9 cellular contexts compared by ENCODE assay signal in genomic region chr12:51183816-51184215, GRCh38. TPM values are rescaled to one million over a fixed set of nuclear protein-coding genes. Genes with fewer than 3 reads are reported as not detected.
A peak's percentile ranks its signal among the peaks of the same experiment; 100 is the strongest.
DNase-seq lines count a peak whose midpoint lies in the region; ATAC-seq, FAIRE-seq and TF ChIP-seq lines count a peak whose summit lies in the region.
"Had no signal": no experiment of that assay in that cellular context is flagged by ENCODE, and none has a peak within 500 bp of the region (broad histone marks: within the 10 kb centered on the region; RNA-seq: fewer than 3 reads in every experiment).

No MANE protein-coding gene starts in this region.

- BruUV-seq in A673 (replicated peaks; lab: Mats Ljungman, UMichigan): no TSS peak

- H3K27ac Mint-ChIP-seq in activated naive CD4-positive, alpha-beta T cell treated with anti-CD3 and anti-CD28 coated beads, Interleukin-2, amount 10 ng/mL, durations not matched to agents 7 days and 5 days: no peak overlapping the region
- no peak overlapping the region for H3K27ac Mint-ChIP-seq in CD8-positive, alpha-beta T cell

- H3K9me3 Mint-ChIP-seq in activated naive CD4-positive, alpha-beta T cell treated with anti-CD3 and anti-CD28 coated beads, Interleukin-2, amount 10 ng/mL, durations not matched to agents 7 days and 5 days: no peaks in the 10 kb centered on the region
- H3K9me3 Mint-ChIP-seq in CD8-positive, alpha-beta T cell: no peaks in the 10 kb centered on the region

- H3K4me3 Mint-ChIP-seq in activated naive CD4-positive, alpha-beta T cell treated with anti-CD3 and anti-CD28 coated beads, Interleukin-2, amount 10 ng/mL, durations not matched to agents 7 days and 5 days: no peak overlapping the region
- no peak overlapping the region for H3K4me3 Mint-ChIP-seq in CD8-positive, alpha-beta T cell

- H3K4me1 Mint-ChIP-seq in activated naive CD4-positive, alpha-beta T cell treated with anti-CD3 and anti-CD28 coated beads, Interleukin-2, amount 10 ng/mL, durations not matched to agents 7 days and 5 days: no peaks in the 10 kb centered on the region
- H3K4me1 Mint-ChIP-seq in CD8-positive, alpha-beta T cell (ENCODE audit: low read depth): no peaks in the 10 kb centered on the region

- H3K27ac ChIP-seq in A673 (ENCODE audit: low read depth, low read length, poor library complexity, severe bottlenecking): no peak overlapping the region
- no peak overlapping the region for H3K27ac ChIP-seq in CD8-positive, alpha-beta T cell (ENCODE audit: low read depth, low read length)

- no peak overlapping the region for H3K9ac ChIP-seq in adipocyte (ENCODE audit: low read length)

- intact Hi-C loops in A673 (cut with micrococcal nuclease; ENCODE audit: unreplicated experiment): no loop called here
- intact Hi-C loops in CD8-positive, alpha-beta T cell (cut with DNase I, micrococcal nuclease): no loop called here

- no peak for ATAC-seq in CD8-positive, alpha-beta T cell

- H3K4me1 ChIP-seq in A673 (ENCODE audit: insufficient read depth, low read length, poor library complexity, severe bottlenecking): no peaks in the 10 kb centered on the region
- H3K4me1 ChIP-seq in adipocyte (ENCODE audit: control insufficient read depth, insufficient read depth, low read length): no peaks in the 10 kb centered on the region
- no peaks in the 10 kb centered on the region for H3K4me1 ChIP-seq in CD8-positive, alpha-beta T cell (ENCODE audit: insufficient read depth, low read length)

- H3K36me3 ChIP-seq in A673 (ENCODE audit: insufficient read depth, low read length, poor library complexity, severe bottlenecking) (no peaks in the 10 kb centered on the region), adipocyte (ENCODE audit: control insufficient read depth, insufficient read depth, low read length, severe bottlenecking) (no peaks in the 10 kb centered on the region)
- no peaks in the 10 kb centered on the region for H3K36me3 ChIP-seq in CD8-positive, alpha-beta T cell (ENCODE audit: insufficient read depth, low read length)

- no peaks in the 10 kb centered on the region for H3K36me3 Mint-ChIP-seq in activated naive CD4-positive, alpha-beta T cell treated with anti-CD3 and anti-CD28 coated beads, Interleukin-2, amount 10 ng/mL, durations not matched to agents 7 days and 5 days
- H3K36me3 Mint-ChIP-seq in CD8-positive, alpha-beta T cell: peaks cover under 1% of the 10 kb centered on the region

- POLR2A ChIA-PET in A673 (lab: Charles Lee; ENCODE audit: low non-redundant PET): no interaction called here
- POLR2A ChIA-PET in CD8-positive, alpha-beta T cell (lab: Charles Lee): interaction anchor here (1.2 kb wide), 1 partner anchor 10 kb away, joined by 3 read pairs; no protein-coding TSS in a partner anchor

- peaks cover 6% of the 10 kb centered on the region for H3K27me3 Mint-ChIP-seq in activated naive CD4-positive, alpha-beta T cell treated with anti-CD3 and anti-CD28 coated beads, Interleukin-2, amount 10 ng/mL, durations not matched to agents 7 days and 5 days
- H3K27me3 Mint-ChIP-seq in CD8-positive, alpha-beta T cell (ENCODE audit: low read depth): no peaks in the 10 kb centered on the region

- TF ChIP-seq CTCF in A673 (conservative IDR thresholded peaks at IDR 0.05; ENCODE audit: low read depth, low read length): no peak
- no peak for TF ChIP-seq CTCF in CD8-positive, alpha-beta T cell (IDR thresholded peaks at IDR 0.05)

- H3K4me3 ChIP-seq in A673 (ENCODE audit: low read depth, low read length, poor library complexity, severe bottlenecking) (no peak overlapping the region), adipocyte (ENCODE audit: low read length) (no peak overlapping the region)
- H3K4me3 ChIP-seq in CD8-positive, alpha-beta T cell (ENCODE audit: low read depth, low read length): no peak overlapping the region

- H3K27me3 ChIP-seq in A673 (replicated peaks; ENCODE audit: insufficient read depth, low read depth, low read length, poor library complexity): no peaks in the 10 kb centered on the region
- H3K27me3 ChIP-seq in adipocyte (replicated peaks; ENCODE audit: control insufficient read depth, insufficient read depth, low read length): no peaks in the 10 kb centered on the region
- H3K27me3 ChIP-seq in CD8-positive, alpha-beta T cell (ENCODE audit: insufficient read depth, low read length): no peaks in the 10 kb centered on the region

- CTCF ChIA-PET in A673 (lab: Charles Lee): no interaction called here
- CTCF ChIA-PET in activated naive CD4-positive, alpha-beta T cell treated with anti-CD3 and anti-CD28 coated beads, Interleukin-2, amount 10 ng/mL, durations not matched to agents 7 days and 5 days (lab: Charles Lee): no interaction called here
- CTCF ChIA-PET in CD8-positive, alpha-beta T cell (lab: Charles Lee): interaction anchor here (0.9 kb wide), 1 partner anchor 366 kb away, joined by 3 read pairs; no protein-coding TSS in a partner anchor

- DNase-seq in A673 (ENCODE audit: low spot score) (peak; percentile 39), NCI-H1105 (lab: John Stamatoyannopoulos, UW) (peak; percentile 40), adipocyte (ENCODE audit: low read depth) (peak; percentile 44), kidney glomerular epithelial cell (lab: John Stamatoyannopoulos, UW) (peak; percentile 35), frontal cortex (ENCODE audit: low spot score in 2 of 2) (no peak)
- no peak for DNase-seq in activated naive CD4-positive, alpha-beta T cell treated with anti-CD3 and anti-CD28 coated beads, Interleukin-2, amount 10 ng/mL, durations not matched to agents 7 days and 5 days
- DNase-seq in stimulated activated CD4-positive, alpha-beta T cell treated with anti-CD3 and anti-CD28 coated beads, Interleukin-2, amount 100 ng/mL, for 48 hours: no peak
- no peak for DNase-seq in CD8-positive, alpha-beta T cell
- DNase-seq: activated naive CD4-positive, alpha-beta T cell treated with Interleukin-2 at 50 U/mL for 16 hours had no signal

- H3K9me3 ChIP-seq in A673 (ENCODE audit: low read depth, low read length, poor library complexity, severe bottlenecking): no peaks in the 10 kb centered on the region
- no peaks in the 10 kb centered on the region for H3K9me3 ChIP-seq in adipocyte (ENCODE audit: control insufficient read depth, low read length)
- H3K9me3 ChIP-seq in CD8-positive, alpha-beta T cell (ENCODE audit: low read length): no peaks in the 10 kb centered on the region

- FAIRE-seq in frontal cortex (lab: Jason Lieb, UNC): no peak

RNA-seq across cellular contexts. Expression of gene TFCP2, which starts 10.9 kb away (rescaled TPM):
- total RNA-seq in A673 (2021): 46.1 and 49.2 TPM in 2 replicates
- total RNA-seq in CD8-positive, alpha-beta T cell: 1 to 10 TPM; 8.6 to 9.5 TPM
- 15.1 TPM for total RNA-seq in frontal cortex

RNA-seq across cellular contexts. Expression of gene POU6F1, which starts 34.0 kb away (rescaled TPM):
- total RNA-seq in A673 (2021) (13.5 and 13.6 TPM in 2 replicates), frontal cortex (9.0 TPM)
- 10 to 100 TPM; 21.2 to 21.4 TPM for total RNA-seq in CD8-positive, alpha-beta T cell

RNA-seq across cellular contexts. Expression of gene DAZAP2, which starts 54.8 kb away (rescaled TPM):
- 125 and 138 TPM in 2 replicates for total RNA-seq in A673 (2021)
- total RNA-seq in CD8-positive, alpha-beta T cell: 100 to 1,000 TPM; 340 to 343 TPM
- total RNA-seq in frontal cortex: 34.2 TPM

Comparison
In these comparisons a context has a peak if more than half of its experiments do, and no peak if none do; other contexts are left out.
1. DNase-seq: peak in A673 (single experiment), NCI-H1105 (single experiment), adipocyte (single experiment) and kidney glomerular epithelial cell (single experiment); none in activated naive CD4-positive, alpha-beta T cell treated with anti-CD3 and anti-CD28 coated beads, Interleukin-2, amount 10 ng/mL, durations not matched to agents 7 days and 5 days (single experiment), stimulated activated CD4-positive, alpha-beta T cell treated with anti-CD3 and anti-CD28 coated beads, Interleukin-2, amount 100 ng/mL, for 48 hours (0 of 2), CD8-positive, alpha-beta T cell (0 of 7) and frontal cortex (0 of 2).